In genomic region chr6:103674790-103675189, GRCh38 we compare ENCODE assay signal across 3 cellular contexts.
TF ChIP-seq lines count a peak whose summit lies in the region.

No MANE protein-coding gene starts in this region.

TF ChIP-seq in HepG2, 621 proteins besides CTCF, POLR2A, EP300 and RAD21:
- TF ChIP-seq MAFF (IDR thresholded peaks at IDR 0.05; ENCODE audit: low read depth, low read length) (peak; percentile 84), SMARCC2 (IDR thresholded peaks at IDR 0.05) (no peak), MAFK (conservative IDR thresholded peaks at IDR 0.05 in 1 of 2, IDR thresholded peaks at IDR 0.05 in 1 of 2; ENCODE audit: low read length in 2 of 2) (peak; percentile 84 to 89), ZNF18 (CRISPR knock-in tag; IDR thresholded peaks at IDR 0.05; ENCODE audit: insufficient replicate concordance) (no peak), ZBTB42 (CRISPR knock-in tag; IDR thresholded peaks at IDR 0.05) (no peak)

TF ChIP-seq in IMR-90, 13 proteins besides CTCF, POLR2A, EP300 and RAD21:
- TF ChIP-seq MAFK (IDR thresholded peaks at IDR 0.05; ENCODE audit: low read depth, low read length) (peak; percentile 77), MXI1 (IDR thresholded peaks at IDR 0.05; ENCODE audit: borderline replicate concordance, low read depth, low read length) (no peak), MAZ (IDR thresholded peaks at IDR 0.05; ENCODE audit: borderline replicate concordance, low read depth, low read length) (no peak), USF2 (IDR thresholded peaks at IDR 0.05; ENCODE audit: low read depth, low read length) (no peak), ELK1 (IDR thresholded peaks at IDR 0.05; ENCODE audit: borderline replicate concordance, low read depth, low read length) (no peak), NFE2L2 (IDR thresholded peaks at IDR 0.05; ENCODE audit: low read depth, low read length) (no peak)
TF ChIP-seq in IMR-90: peak in this region for 1.

TF ChIP-seq in WTC11, 78 proteins besides CTCF, POLR2A, EP300 and RAD21:
- no peak for TF ChIP-seq TCF7 (CRISPR knock-in tag; IDR thresholded peaks at IDR 0.05; ENCODE audit: low read depth)
- TF ChIP-seq ZBTB21 (CRISPR knock-in tag; IDR thresholded peaks at IDR 0.05; ENCODE audit: borderline replicate concordance) = no peak
- TF ChIP-seq ATF1 (CRISPR knock-in tag; IDR thresholded peaks at IDR 0.05) = no peak
- TF ChIP-seq E2F4 (CRISPR knock-in tag; IDR thresholded peaks at IDR 0.05; ENCODE audit: borderline replicate concordance, low read depth) = no peak
